Comparison of ENCODE assay signal across 10 cellular contexts in genomic region chr1:154807048-154807591, GRCh38.
DNase-seq lines count a peak whose midpoint lies in the region; ATAC-seq, FAIRE-seq and TF ChIP-seq lines count a peak whose summit lies in the region.
"Had no signal": no experiment of that assay in that cellular context is flagged by ENCODE, and none has a peak within 500 bp of the region (broad histone marks: within the 10 kb centered on the region; RNA-seq: fewer than 3 reads in every experiment).

No MANE protein-coding gene starts in this region.

- TF ChIP-seq POLR2A in GM12892 (IDR thresholded peaks at IDR 0.05; ENCODE audit: low read depth, low read length), result no peak

- no peak overlapping the region for H3K4me3 Mint-ChIP-seq in naive B cell

- peak overlapping the region in 2 of 6 donors; percentile 13 to 38 for H3K27ac Mint-ChIP-seq in naive B cell

- H3K27me3 Mint-ChIP-seq in naive B cell, result peaks cover 49 to 58% (median 58%) of the 10 kb centered on the region in 3 donors

- H3K9me3 Mint-ChIP-seq in naive B cell, result no peaks in the 10 kb centered on the region

- DNase-seq in GM12892 (ENCODE audit: insufficient read length), result peak; percentile 60
- DNase-seq in naive B cell, result no peak
- no peak for DNase-seq in SW480 (ENCODE audit: low spot score)
- no peak for DNase-seq in iPS-NIHi11 (ENCODE audit: low spot score)
- no peak for DNase-seq in NK-92 treated with Interleukin-12 subunit alpha and Interleukin-12 subunit beta, amount 100 ng/mL, for 24 hours (lab: John Stamatoyannopoulos, UW)
- DNase-seq: activated effector memory CD4-positive, alpha-beta T cell treated with anti-CD3 and anti-CD28 coated beads, Interleukin-2, amount 50 U/mL, for 16 hours; stomach had no signal

- ATAC-seq in GM21381 (IDR thresholded peaks at IDR 0.05; ENCODE audit: unreplicated experiment), result peak; percentile 65
- ATAC-seq in HG03354 (IDR thresholded peaks at IDR 0.05; ENCODE audit: poor library complexity, severe bottlenecking, unreplicated experiment), result peak; percentile 59
- ATAC-seq in naive B cell (ENCODE audit: low read depth in 2 of 2), result peak; percentile 60 to 80
- no peak for ATAC-seq in GM19467 (IDR thresholded peaks at IDR 0.05; ENCODE audit: unreplicated experiment)

- no peaks in the 10 kb centered on the region for H3K36me3 Mint-ChIP-seq in naive B cell

- peaks cover 12 to 28% (median 14%) of the 10 kb centered on the region in 3 donors for H3K4me1 Mint-ChIP-seq in naive B cell

- peak; percentile 100 for FAIRE-seq in GM12892 (lab: Jason Lieb, UNC)
